12 cellular contexts compared by ENCODE assay signal in the genomic region with DNA sequence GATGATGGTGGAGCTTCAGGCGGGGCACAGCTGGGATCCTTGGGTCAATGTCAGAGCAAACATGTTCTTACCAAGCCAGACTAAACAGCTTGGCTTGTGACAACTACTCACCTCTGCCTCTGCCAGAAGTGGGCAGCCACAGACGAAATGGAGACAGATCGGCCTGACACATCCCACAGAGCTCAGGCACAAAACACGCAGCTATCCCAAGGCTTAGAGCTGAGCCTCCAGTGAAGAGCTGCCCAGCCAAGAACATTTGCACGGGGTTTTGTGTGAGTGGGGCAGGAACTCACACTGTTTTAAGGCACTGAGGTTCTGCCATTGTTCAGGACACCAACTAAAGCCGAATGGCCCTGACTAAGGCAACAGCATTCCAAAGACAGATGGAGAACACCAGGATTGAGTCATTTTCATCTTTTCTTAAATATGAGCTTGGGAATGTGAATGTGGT.
A peak's percentile ranks its signal among the peaks of the same experiment; 100 is the strongest.
DNase-seq lines count a peak whose midpoint lies in the region; ATAC-seq, FAIRE-seq and TF ChIP-seq lines count a peak whose summit lies in the region.
"Had no signal": no experiment of that assay in that cellular context is flagged by ENCODE, and none has a peak within 500 bp of the region (broad histone marks: within the 10 kb centered on the region; RNA-seq: fewer than 3 reads in every experiment).

No MANE protein-coding gene starts in this region.

- ATAC-seq in HG02623 (IDR thresholded peaks at IDR 0.05; ENCODE audit: unreplicated experiment), result no peak

- peak; percentile 31 for FAIRE-seq in HTR-8/SVneo (lab: Jason Lieb, UNC)

- TF ChIP-seq CTCF in astrocyte of the cerebellum (IDR thresholded peaks at IDR 0.05; ENCODE audit: low read depth, low read length, missing control alignments), result no peak

- peaks cover 58% of the 10 kb centered on the region for H3K4me1 ChIP-seq in stomach smooth muscle (ENCODE audit: control insufficient read depth, insufficient read depth, low read length)
- H3K4me1 ChIP-seq in effector memory CD4-positive, alpha-beta T cell (ENCODE audit: control insufficient read depth, insufficient read depth, low read length, poor library complexity, severe bottlenecking), result no peaks in the 10 kb centered on the region

- in situ Hi-C loops in astrocyte of the cerebellum (cut with HindIII; ENCODE audit: low sequenced_read_pairs), result no loop called here

- peak overlapping the region in 1 of 2 donors; percentile 42 for H3K9ac ChIP-seq in stomach smooth muscle (ENCODE audit: low read length in 2 of 2)

- H3K4me3 ChIP-seq in astrocyte of the cerebellum (ENCODE audit: low read depth, low read length) (peak overlapping the region; percentile 1), stomach smooth muscle (ENCODE audit: low read length in 2 of 2) (peak overlapping the region in 1 of 2 donors; percentile 47)
- H3K4me3 ChIP-seq in effector memory CD4-positive, alpha-beta T cell (ENCODE audit: insufficient read depth, low read depth, low read length, poor library complexity, severe bottlenecking), result no peak overlapping the region

- peak overlapping the region; percentile 89 for H3K27ac ChIP-seq in stomach smooth muscle (ENCODE audit: low read length)
- no peak overlapping the region for H3K27ac ChIP-seq in effector memory CD4-positive, alpha-beta T cell (ENCODE audit: insufficient read depth, low read length, poor library complexity, severe bottlenecking)

- no peaks in the 10 kb centered on the region for H3K36me3 ChIP-seq in stomach smooth muscle (ENCODE audit: control insufficient read depth in 2 of 2, insufficient read depth in 2 of 2, low read length in 2 of 2)
- no peaks in the 10 kb centered on the region for H3K36me3 ChIP-seq in effector memory CD4-positive, alpha-beta T cell (ENCODE audit: control insufficient read depth, insufficient read depth, low read length)

- DNase-seq in HTR-8/SVneo (ENCODE audit: insufficient read length, low spot score) (no peak), astrocyte of the cerebellum (ENCODE audit: low read depth) (no peak), iris pigment epithelial cell (ENCODE audit: low read depth) (peak; percentile 88), kidney glomerular epithelial cell (lab: John Stamatoyannopoulos, UW) (no peak)
- DNase-seq in effector memory CD4-positive, alpha-beta T cell, result no peak
- no peak for DNase-seq in stimulated activated CD4-positive, alpha-beta T cell treated with anti-CD3 and anti-CD28 coated beads, Interleukin-4, amount 100 ng/mL, for 1 hour
- DNase-seq: activated CD4-positive, alpha-beta memory T cell treated with anti-CD3 and anti-CD28 coated beads for 36 hours; cerebellar nuclear complex; NCI-H526 treated with DMSO at 0.1 percent for 48 hours; stimulated activated CD4-positive, alpha-beta T cell treated with anti-CD3 and anti-CD28 coated beads, Interleukin-4, amount 100 ng/mL, for 24 hours had no signal

- H3K9me3 ChIP-seq in stomach smooth muscle (ENCODE audit: control insufficient read depth in 2 of 2, low read length in 2 of 2), result no peaks in the 10 kb centered on the region
- H3K9me3 ChIP-seq in effector memory CD4-positive, alpha-beta T cell (ENCODE audit: control insufficient read depth, low read length), result no peaks in the 10 kb centered on the region

- no peaks in the 10 kb centered on the region for H3K27me3 ChIP-seq in stomach smooth muscle (ENCODE audit: control insufficient read depth in 1 of 2, insufficient read depth in 2 of 2, low read length in 2 of 2)
- H3K27me3 ChIP-seq in effector memory CD4-positive, alpha-beta T cell (replicated peaks; ENCODE audit: control insufficient read depth, insufficient read depth, low read length, poor library complexity, severe bottlenecking), result no peaks in the 10 kb centered on the region
